ENCODE assay signal across 23 cellular contexts in genomic region chr11:57055780-57056179, GRCh38.
"Had no signal": no experiment of that assay in that cellular context is flagged by ENCODE, and none has a peak within 500 bp of the region (broad histone marks: within the 10 kb centered on the region; RNA-seq: fewer than 3 reads in every experiment).

No MANE protein-coding gene starts in this region.

- H3K27ac ChIP-seq: SJSA1 had no signal

- H3K4me3 ChIP-seq: MG63, SJSA1 had no signal

- FAIRE-seq: RCC 7860 had no signal

- H3K4me1 ChIP-seq: SJSA1 had no signal

- DNase-seq: IMR-90, Karpas-422, KG1, MG63, NCI-H1092, NCI-H1105 treated with DMSO at 0.1 percent for 48 hours, NCI-H1417 treated with DMSO at 0.1 percent for 48 hours, NCI-H146, NCI-H1694 treated with DMSO at 0.1 percent for 48 hours, NCI-H1930, NCI-H2081, NCI-H2171, NCI-H226, NCI-H446, NCI-H510A, NCI-H524 treated with DMSO at 0.1 percent for 48 hours, NCI-H69, NCI-H774, Right ventricle myocardium superior, RPMI8226, SIG-M5 had no signal

- H3K27me3 ChIP-seq: MG63, SJSA1 had no signal

- H3K36me3 ChIP-seq: MG63, SJSA1 had no signal

- H3K9me3 ChIP-seq: MG63, SJSA1 had no signal
